Comparison of ENCODE assay signal across 1 cellular context in the genomic region with DNA sequence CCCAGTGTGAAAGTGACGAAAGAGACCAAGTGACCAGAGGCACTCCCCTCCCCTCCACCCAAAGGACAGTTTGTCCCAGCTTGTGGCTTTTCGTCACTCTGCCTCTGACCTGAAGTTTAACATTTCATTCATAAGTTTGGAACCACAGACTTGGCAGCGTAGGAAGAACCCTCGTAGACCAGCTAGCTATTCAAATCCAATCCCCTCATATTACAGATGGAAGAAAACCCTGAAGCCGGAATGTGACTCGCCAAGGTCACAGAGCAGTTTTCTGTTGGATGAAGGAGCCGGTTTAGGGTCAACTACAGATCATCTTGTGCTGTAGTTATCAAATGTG.
A peak's percentile ranks its signal among the peaks of the same experiment; 100 is the strongest.
TF ChIP-seq lines count a peak whose summit lies in the region.

No MANE protein-coding gene starts in this region.

TF ChIP-seq in HepG2, 621 proteins besides CTCF, POLR2A, EP300 and RAD21 (continued from another document):
- TF ChIP-seq MLXIP (CRISPR knock-in tag; IDR thresholded peaks at IDR 0.05; ENCODE audit: borderline replicate concordance), result no peak
- no peak for TF ChIP-seq HNRNPUL1 (IDR thresholded peaks at IDR 0.05; ENCODE audit: low read depth, low read length)
- peak; percentile 9; the same call in 1 of the 2 replicates for TF ChIP-seq HOXA3 (CRISPR knock-in tag; IDR thresholded peaks at IDR 0.05)
- TF ChIP-seq ZNF7 (CRISPR knock-in tag; IDR thresholded peaks at IDR 0.05), result no peak
- 0 out of 2 replicates have a peak, but pooled peaks have one; percentile 30 for TF ChIP-seq TP53 (CRISPR knock-in tag; conservative IDR thresholded peaks at IDR 0.05)
- no peak for TF ChIP-seq YY1 (IDR thresholded peaks at IDR 0.05; ENCODE audit: insufficient read depth, insufficient replicate concordance, low read depth, low read length)
- TF ChIP-seq ZNF766 (CRISPR knock-in tag; IDR thresholded peaks at IDR 0.05; ENCODE audit: borderline replicate concordance), result 0 out of 2 replicates have a peak, but pooled peaks have one; percentile 33
- no peak for TF ChIP-seq MXD4 (CRISPR knock-in tag; IDR thresholded peaks at IDR 0.05)
- TF ChIP-seq ZNF468 (CRISPR knock-in tag; IDR thresholded peaks at IDR 0.05), result no peak
- no peak for TF ChIP-seq ZSCAN29 (CRISPR knock-in tag; conservative IDR thresholded peaks at IDR 0.05)
- TF ChIP-seq ZNF329 (CRISPR knock-in tag; IDR thresholded peaks at IDR 0.05; ENCODE audit: low read depth), result 0 out of 2 replicates have a peak, but pooled peaks have one; percentile 60
- TF ChIP-seq ZSCAN20 (CRISPR knock-in tag; IDR thresholded peaks at IDR 0.05; ENCODE audit: borderline replicate concordance), result no peak
- TF ChIP-seq NR1H2 (CRISPR knock-in tag; IDR thresholded peaks at IDR 0.05; ENCODE audit: borderline replicate concordance, low read depth), result peak; percentile 35; the same call in 1 of the 2 replicates
- TF ChIP-seq ARID3A (IDR thresholded peaks at IDR 0.05; ENCODE audit: low read depth, low read length), result no peak; the same call in 1 of the 2 replicates
- no peak for TF ChIP-seq ZC3H4 (CRISPR knock-in tag; IDR thresholded peaks at IDR 0.05; ENCODE audit: borderline replicate concordance)
- 0 out of 2 replicates have a peak, but pooled peaks have one; percentile 20 for TF ChIP-seq SP4 (CRISPR knock-in tag; IDR thresholded peaks at IDR 0.05)
- no peak for TF ChIP-seq ZNF354B (CRISPR knock-in tag; IDR thresholded peaks at IDR 0.05)
- 0 out of 2 replicates have a peak, but pooled peaks have one; percentile 70 for TF ChIP-seq ZNF503 (CRISPR knock-in tag; IDR thresholded peaks at IDR 0.05)
- TF ChIP-seq ZNF44 (CRISPR knock-in tag; IDR thresholded peaks at IDR 0.05), result no peak
- no peak for TF ChIP-seq ZNF567 (CRISPR knock-in tag; IDR thresholded peaks at IDR 0.05; ENCODE audit: borderline replicate concordance)
- peak; percentile 12 for TF ChIP-seq TBL1XR1 (IDR thresholded peaks at IDR 0.05; ENCODE audit: borderline replicate concordance, low read length, partially characterized antibody)
- TF ChIP-seq MYPOP (CRISPR knock-in tag; IDR thresholded peaks at IDR 0.05), result no peak
- TF ChIP-seq ZNF17 (CRISPR knock-in tag; IDR thresholded peaks at IDR 0.05), result no peak
- TF ChIP-seq ZNF776 (CRISPR knock-in tag; IDR thresholded peaks at IDR 0.05), result no peak
- TF ChIP-seq, protein P1, sequence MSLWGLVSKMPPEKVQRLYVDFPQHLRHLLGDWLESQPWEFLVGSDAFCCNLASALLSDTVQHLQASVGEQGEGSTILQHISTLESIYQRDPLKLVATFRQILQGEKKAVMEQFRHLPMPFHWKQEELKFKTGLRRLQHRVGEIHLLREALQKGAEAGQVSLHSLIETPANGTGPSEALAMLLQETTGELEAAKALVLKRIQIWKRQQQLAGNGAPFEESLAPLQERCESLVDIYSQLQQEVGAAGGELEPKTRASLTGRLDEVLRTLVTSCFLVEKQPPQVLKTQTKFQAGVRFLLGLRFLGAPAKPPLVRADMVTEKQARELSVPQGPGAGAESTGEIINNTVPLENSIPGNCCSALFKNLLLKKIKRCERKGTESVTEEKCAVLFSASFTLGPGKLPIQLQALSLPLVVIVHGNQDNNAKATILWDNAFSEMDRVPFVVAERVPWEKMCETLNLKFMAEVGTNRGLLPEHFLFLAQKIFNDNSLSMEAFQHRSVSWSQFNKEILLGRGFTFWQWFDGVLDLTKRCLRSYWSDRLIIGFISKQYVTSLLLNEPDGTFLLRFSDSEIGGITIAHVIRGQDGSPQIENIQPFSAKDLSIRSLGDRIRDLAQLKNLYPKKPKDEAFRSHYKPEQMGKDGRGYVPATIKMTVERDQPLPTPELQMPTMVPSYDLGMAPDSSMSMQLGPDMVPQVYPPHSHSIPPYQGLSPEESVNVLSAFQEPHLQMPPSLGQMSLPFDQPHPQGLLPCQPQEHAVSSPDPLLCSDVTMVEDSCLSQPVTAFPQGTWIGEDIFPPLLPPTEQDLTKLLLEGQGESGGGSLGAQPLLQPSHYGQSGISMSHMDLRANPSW (CRISPR knock-in tag; IDR thresholded peaks at IDR 0.05; ENCODE audit: borderline replicate concordance), result no peak
- TF ChIP-seq RORA (CRISPR knock-in tag; IDR thresholded peaks at IDR 0.05), result no peak
- no peak for TF ChIP-seq MAZ (IDR thresholded peaks at IDR 0.05; ENCODE audit: borderline replicate concordance, low read depth, low read length)
- TF ChIP-seq MAZ (CRISPR knock-in tag; IDR thresholded peaks at IDR 0.05; ENCODE audit: low read depth), result peak; percentile 44; the same call in 1 of the 2 replicates
